ENCODE assay signal across 17 cellular contexts in the genomic region with DNA sequence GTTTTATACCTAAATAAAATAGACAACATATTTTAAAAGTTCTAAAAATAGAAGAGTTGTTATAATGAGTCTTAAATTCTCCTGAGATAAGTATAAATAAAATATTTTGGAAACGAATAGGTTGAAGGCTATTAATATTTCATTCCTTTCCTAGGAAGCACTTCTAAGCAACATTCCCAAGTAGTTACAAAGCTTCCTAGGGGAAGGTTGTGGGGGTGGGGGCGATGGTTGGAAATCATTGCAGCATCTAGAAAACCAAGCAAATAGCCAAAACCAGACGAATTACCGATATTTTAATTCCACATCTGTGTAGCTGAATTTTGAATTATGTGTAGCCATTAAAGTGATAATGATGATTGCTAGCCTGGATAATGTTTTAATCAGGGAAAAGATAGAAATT. TPM values are rescaled to one million over a fixed set of nuclear protein-coding genes. Genes with fewer than 3 reads are reported as not detected.
A peak's percentile ranks its signal among the peaks of the same experiment; 100 is the strongest.
DNase-seq lines count a peak whose midpoint lies in the region; ATAC-seq, FAIRE-seq and TF ChIP-seq lines count a peak whose summit lies in the region.
"Had no signal": no experiment of that assay in that cellular context is flagged by ENCODE, and none has a peak within 500 bp of the region (broad histone marks: within the 10 kb centered on the region; RNA-seq: fewer than 3 reads in every experiment).

No MANE protein-coding gene starts in this region.

- H3K9ac ChIP-seq in endothelial cell of umbilical vein (replicated peaks; ENCODE audit: extremely low read depth, insufficient read depth, low read length): no peak overlapping the region

- H2AFZ ChIP-seq in PC-9 (no peak overlapping the region), endothelial cell of umbilical vein (ENCODE audit: low read depth, low read length) (no peak overlapping the region)

- H3K36me3 ChIP-seq in PC-9 (ENCODE audit: low read depth) (peaks cover 80% of the 10 kb centered on the region), endothelial cell of umbilical vein (ENCODE audit: control insufficient read depth in 2 of 2, extremely low read depth in 1 of 2, insufficient read depth in 2 of 2, low read length in 2 of 2) (peaks cover 27 to 67% of the 10 kb centered on the region in 2 experiments), thoracic aorta (peaks cover 65% of the 10 kb centered on the region)

- ATAC-seq in activated T-cell treated with anti-CD3 and anti-CD28 coated beads, Interleukin-2, amount 50 U/mL, for 4 hours: no peak
- ATAC-seq in thoracic aorta (ENCODE audit: insufficient number of reproducible peaks, low FRiP score, low read depth) (no peak), HG02885 (IDR thresholded peaks at IDR 0.05; ENCODE audit: poor library complexity, unreplicated experiment) (no peak), GM18868 (IDR thresholded peaks at IDR 0.05; ENCODE audit: unreplicated experiment) (no peak), HG03565 (IDR thresholded peaks at IDR 0.05; ENCODE audit: unreplicated experiment) (no peak)
- ATAC-seq: PC-3 had no signal

- FAIRE-seq in endothelial cell of umbilical vein (lab: Jason Lieb, UNC): no peak
- FAIRE-seq: GM12892 had no signal

- H3K27me3 Mint-ChIP-seq in activated T-cell treated with anti-CD3 and anti-CD28 coated beads, Interleukin-2, amount 50 U/mL, for 24 hours: no peaks in the 10 kb centered on the region
- no peaks in the 10 kb centered on the region for H3K27me3 Mint-ChIP-seq in activated T-cell treated with anti-CD3 and anti-CD28 coated beads, Interleukin-2, amount 50 U/mL, for 4 hours (ENCODE audit: low read depth)

- H3K4me1 ChIP-seq in PC-9 (replicated peaks; ENCODE audit: insufficient read depth) (no peaks in the 10 kb centered on the region), endothelial cell of umbilical vein (ENCODE audit: control insufficient read depth, extremely low read depth, insufficient read depth, low read length) (no peaks in the 10 kb centered on the region), thoracic aorta (ENCODE audit: control insufficient read depth in 1 of 2, low read depth in 2 of 2) (peaks cover 8 to 9% of the 10 kb centered on the region in 2 donors)

- H3F3A ChIP-seq in PC-9 (ENCODE audit: insufficient read depth, low read depth): peaks cover 53% of the 10 kb centered on the region

- H3K4me2 ChIP-seq in PC-9 (no peak overlapping the region), endothelial cell of umbilical vein (ENCODE audit: insufficient read depth, low read length) (no peak overlapping the region)

- H3K9me1 ChIP-seq in endothelial cell of umbilical vein (replicated peaks; ENCODE audit: control insufficient read depth, extremely low read depth, insufficient read depth, low read length): no peaks in the 10 kb centered on the region

- POLR2A ChIA-PET in PC-9 (lab: Charles Lee; ENCODE audit: unreplicated experiment) (no interaction called here), endothelial cell of umbilical vein (lab: Charles Lee) (no interaction called here)

- H3K9me3 ChIP-seq in PC-9 (ENCODE audit: insufficient read depth, low read depth) (no peaks in the 10 kb centered on the region), endothelial cell of umbilical vein (replicated peaks; ENCODE audit: control insufficient read depth, insufficient read depth, low read length) (no peaks in the 10 kb centered on the region), thoracic aorta (no peaks in the 10 kb centered on the region)

- no peak overlapping the region for H3K4me3 ChIP-seq in PC-9
- H3K4me3 ChIP-seq in endothelial cell of umbilical vein (replicated peaks in 1 of 3; ENCODE audit: insufficient read depth in 1 of 3, low read depth in 1 of 3, low read length in 3 of 3): no peak overlapping the region
- H3K4me3 ChIP-seq in thoracic aorta: no peak overlapping the region

- H3K79me2 ChIP-seq in PC-9 (ENCODE audit: low read depth) (peaks cover 18% of the 10 kb centered on the region), endothelial cell of umbilical vein (ENCODE audit: control insufficient read depth, insufficient read depth, low read length) (peaks cover 19% of the 10 kb centered on the region)

- H3K4me3 Mint-ChIP-seq in activated T-cell treated with anti-CD3 and anti-CD28 coated beads, Interleukin-2, amount 50 U/mL, for 24 hours: no peak overlapping the region
- H3K4me3 Mint-ChIP-seq in activated T-cell treated with anti-CD3 and anti-CD28 coated beads, Interleukin-2, amount 50 U/mL, for 4 hours: no peak overlapping the region
- H3K4me3 Mint-ChIP-seq: CD14-positive monocyte; T-helper 1 cell treated with Interleukin-12 subunit alpha and Interleukin-12 subunit beta and Interleukin-4 antibody, amounts not matched to agents 30 μg/mL and 1 μg/mL, for 36 hours had no signal

- dilution Hi-C loops in endothelial cell of umbilical vein (cut with MboI; ENCODE audit: extremely low pct_ligation_motif_present, low sequenced_read_pairs): no loop called here

- intact Hi-C loops in PC-9 (cut with micrococcal nuclease; ENCODE audit: unreplicated experiment) (no loop called here), endothelial cell of umbilical vein (cut with micrococcal nuclease) (no loop called here)

- DNase-seq in activated T-cell treated with anti-CD3 and anti-CD28 coated beads, Interleukin-2, amount 50 U/mL, for 24 hours: no peak
- DNase-seq in activated T-cell treated with anti-CD3 and anti-CD28 coated beads, Interleukin-2, amount 50 U/mL, for 4 hours: no peak
- DNase-seq in PC-9 (no peak), endothelial cell of umbilical vein (ENCODE audit: low read depth, low spot score) (no peak), thoracic aorta (ENCODE audit: low spot score) (no peak)
- DNase-seq: COR-L47, DMS153, NCI-H1436 treated with DMSO at 0.1 percent for 48 hours, NCI-H2081 treated with DMSO at 0.1 percent for 48 hours, PC-3 had no signal

- H4K20me1 ChIP-seq in PC-9 (ENCODE audit: insufficient read depth) (peaks cover 40% of the 10 kb centered on the region), endothelial cell of umbilical vein (replicated peaks; ENCODE audit: control insufficient read depth, extremely low read depth, insufficient read depth, low read length) (peaks cover 2% of the 10 kb centered on the region)

- H3K27ac Mint-ChIP-seq in activated T-cell treated with anti-CD3 and anti-CD28 coated beads, Interleukin-2, amount 50 U/mL, for 24 hours: peak overlapping the region; percentile 18
- H3K27ac Mint-ChIP-seq: T-helper 1 cell treated with Interleukin-12 subunit alpha and Interleukin-12 subunit beta and Interleukin-4 antibody, amounts not matched to agents 30 μg/mL and 1 μg/mL, for 36 hours had no signal

- no peak for TF ChIP-seq POLR2A in endothelial cell of umbilical vein (IDR thresholded peaks at IDR 0.05; ENCODE audit: low read depth, low read length)

- no peaks in the 10 kb centered on the region for H3K9me2 ChIP-seq in PC-9 (ENCODE audit: insufficient read depth)

- H3K36me3 Mint-ChIP-seq in activated T-cell treated with anti-CD3 and anti-CD28 coated beads, Interleukin-2, amount 50 U/mL, for 24 hours (ENCODE audit: low read depth): peaks cover 96% of the 10 kb centered on the region
- H3K36me3 Mint-ChIP-seq in activated T-cell treated with anti-CD3 and anti-CD28 coated beads, Interleukin-2, amount 50 U/mL, for 4 hours (ENCODE audit: insufficient read depth): peaks cover 43% of the 10 kb centered on the region

- peaks cover 9% of the 10 kb centered on the region for H3K4me1 Mint-ChIP-seq in activated T-cell treated with anti-CD3 and anti-CD28 coated beads, Interleukin-2, amount 50 U/mL, for 24 hours (ENCODE audit: low read depth)
- H3K4me1 Mint-ChIP-seq in activated T-cell treated with anti-CD3 and anti-CD28 coated beads, Interleukin-2, amount 50 U/mL, for 4 hours (ENCODE audit: low read depth): no peaks in the 10 kb centered on the region

- H3K27me3 ChIP-seq in PC-9 (ENCODE audit: insufficient read depth, low read depth): no peaks in the 10 kb centered on the region
- no peaks in the 10 kb centered on the region for H3K27me3 ChIP-seq in endothelial cell of umbilical vein (ENCODE audit: control insufficient read depth in 2 of 2, insufficient read depth in 2 of 2, low read length in 2 of 2)
- H3K27me3 ChIP-seq in thoracic aorta (replicated peaks; ENCODE audit: insufficient read depth): no peaks in the 10 kb centered on the region

- H3K9me3 Mint-ChIP-seq in activated T-cell treated with anti-CD3 and anti-CD28 coated beads, Interleukin-2, amount 50 U/mL, for 24 hours: no peaks in the 10 kb centered on the region
- no peaks in the 10 kb centered on the region for H3K9me3 Mint-ChIP-seq in activated T-cell treated with anti-CD3 and anti-CD28 coated beads, Interleukin-2, amount 50 U/mL, for 4 hours
- H3K9me3 Mint-ChIP-seq: CD14-positive monocyte; T-helper 1 cell treated with Interleukin-12 subunit alpha and Interleukin-12 subunit beta and Interleukin-4 antibody, amounts not matched to agents 30 μg/mL and 1 μg/mL, for 36 hours had no signal

- H3K27ac ChIP-seq in PC-9 (peak overlapping the region; percentile 3; the same call in 1 of the 2 replicates), endothelial cell of umbilical vein (ENCODE audit: insufficient read depth, low read depth, low read length) (peak overlapping the region; percentile 30), thoracic aorta (peak overlapping the region; percentile 39 to 64)
- H3K27ac ChIP-seq: 22Rv1 had no signal

- CTCF ChIA-PET in PC-9 (lab: Charles Lee): no interaction called here
- CTCF ChIA-PET in endothelial cell of umbilical vein (lab: Charles Lee): no interaction called here

- no peak for TF ChIP-seq CTCF in PC-9 (conservative IDR thresholded peaks at IDR 0.05)
- no peak for TF ChIP-seq CTCF in endothelial cell of umbilical vein (IDR thresholded peaks at IDR 0.05; ENCODE audit: extremely low read depth in 1 of 2, insufficient read depth in 1 of 2, low read depth in 1 of 2, low read length in 2 of 2)
- no peak for TF ChIP-seq CTCF in thoracic aorta (IDR thresholded peaks at IDR 0.05)

- no TSS peak for BruUV-seq in PC-9 (replicated peaks; lab: Mats Ljungman, UMichigan)
- no TSS peak for BruUV-seq in endothelial cell of umbilical vein (replicated peaks; lab: Mats Ljungman, UMichigan)

RNA-seq across cellular contexts. Expression of a gene that starts 26.9 kb away (rescaled TPM):
- total RNA-seq in activated T-cell treated with anti-CD3 and anti-CD28 coated beads, Interleukin-2, amount 50 U/mL, for 4 hours: 10 to 100 TPM; 45.4 to 50.9 (median 47.4) TPM
- 23.3 and 25.9 TPM in 2 replicates for total RNA-seq in PC-9 (2021)
- 40.1 and 41.2 TPM in 2 replicates for total RNA-seq in endothelial cell of umbilical vein
- polyA plus RNA-seq in endothelial cell of umbilical vein: 40.0 and 46.7 TPM in 2 replicates
- 67.8 and 71.1 TPM in 2 replicates for polyA plus RNA-seq in endothelial cell of umbilical vein (2011; cell fraction: cytosol; rRNA removed)
- 35.3 and 44.1 TPM in 2 replicates for polyA plus RNA-seq in endothelial cell of umbilical vein (2011; cell fraction: nucleus; rRNA removed)
- 66.7 and 78.1 TPM in 2 replicates for polyA plus RNA-seq in endothelial cell of umbilical vein (2012)
- 49.5 and 59.7 TPM in 2 replicates for polyA minus RNA-seq in endothelial cell of umbilical vein
- 13.0 TPM for polyA minus RNA-seq in endothelial cell of umbilical vein (2011; cell fraction: cytosol; rRNA and poly(A)+ RNA removed)
- 13.7 and 17.6 TPM in 2 replicates for polyA minus RNA-seq in endothelial cell of umbilical vein (2011; cell fraction: nucleus; rRNA and poly(A)+ RNA removed)
- total RNA-seq in thoracic aorta: 10 to 100 TPM in 1 of 2 donors, 1 to 10 TPM in 1; 8.9 to 30.0 TPM

RNA-seq across cellular contexts. Expression of a gene that starts 27.1 kb away (rescaled TPM):
- total RNA-seq in activated T-cell treated with anti-CD3 and anti-CD28 coated beads, Interleukin-2, amount 50 U/mL, for 4 hours: 100 to 1,000 TPM; 128 to 138 (median 134) TPM
- total RNA-seq in PC-9 (2021): 222 and 236 TPM in 2 replicates
- total RNA-seq in endothelial cell of umbilical vein: 270 and 321 TPM in 2 replicates
- 121 and 138 TPM in 2 replicates for polyA plus RNA-seq in endothelial cell of umbilical vein
- 82.1 and 129 TPM in 2 replicates for polyA plus RNA-seq in endothelial cell of umbilical vein (2011; cell fraction: cytosol; rRNA removed)
- polyA plus RNA-seq in endothelial cell of umbilical vein (2011; cell fraction: nucleus; rRNA removed): 480 and 810 TPM in 2 replicates
- polyA plus RNA-seq in endothelial cell of umbilical vein (2012): 259 and 273 TPM in 2 replicates
- 581 and 744 TPM in 2 replicates for polyA minus RNA-seq in endothelial cell of umbilical vein
- 54.0 TPM for polyA minus RNA-seq in endothelial cell of umbilical vein (2011; cell fraction: cytosol; rRNA and poly(A)+ RNA removed)
- polyA minus RNA-seq in endothelial cell of umbilical vein (2011; cell fraction: nucleus; rRNA and poly(A)+ RNA removed): 786 and 1,192 TPM in 2 replicates
- total RNA-seq in thoracic aorta: 100 to 1,000 TPM; 183 to 728 TPM
